Comparison of ENCODE assay signal across 18 cellular contexts in genomic region chr20:33305591-33306057, GRCh38. TPM values are rescaled to one million over a fixed set of nuclear protein-coding genes. Genes with fewer than 3 reads are reported as not detected.
DNase-seq lines count a peak whose midpoint lies in the region; ATAC-seq, FAIRE-seq and TF ChIP-seq lines count a peak whose summit lies in the region.
"Had no signal": no experiment of that assay in that cellular context is flagged by ENCODE, and none has a peak within 500 bp of the region (broad histone marks: within the 10 kb centered on the region; RNA-seq: fewer than 3 reads in every experiment).

No MANE protein-coding gene starts in this region.

- peak overlapping the region; percentile 37; the same call in 1 of the 3 replicates for H3K4me2 ChIP-seq in A549
- no peak overlapping the region for H3K4me2 ChIP-seq in PC-9
- no peak overlapping the region for H3K4me2 ChIP-seq in hepatocyte

- TF ChIP-seq CTCF in A549 (IDR thresholded peaks at IDR 0.05) (no peak), PC-9 (conservative IDR thresholded peaks at IDR 0.05) (no peak), fibroblast of pulmonary artery (IDR thresholded peaks at IDR 0.05; ENCODE audit: low read length, missing control alignments) (no peak), hepatocyte (IDR thresholded peaks at IDR 0.05; ENCODE audit: poor library complexity) (no peak)

- no peak for FAIRE-seq in A549 (lab: Jason Lieb, UNC)

- H3K79me2 ChIP-seq in PC-9 (ENCODE audit: low read depth): no peaks in the 10 kb centered on the region
- no peaks in the 10 kb centered on the region for H3K79me2 ChIP-seq in hepatocyte

- H3K27ac ChIP-seq in A549 (0 out of 6 replicates have a peak overlapping the region, but pooled peaks of 1 of the 2 experiments have one; percentile 35), PC-9 (no peak overlapping the region), hepatocyte (no peak overlapping the region)
- H3K27ac ChIP-seq: coronary artery, heart right ventricle, psoas muscle had no signal

- no TSS peak for BruUV-seq in PC-9 (replicated peaks; lab: Mats Ljungman, UMichigan)

- DNase-seq in A549 (ENCODE audit: low read depth in 1 of 2, low spot score in 1 of 2): peak in 1 of 2 experiments; percentile 35
- peak; percentile 35 for DNase-seq in H4 (ENCODE audit: low spot score)
- DNase-seq in PC-9: peak; percentile 37 to 68
- peak; percentile 6 for DNase-seq in fibroblast of pulmonary artery (ENCODE audit: low read depth)
- DNase-seq in KG1 (lab: John Stamatoyannopoulos, UW): no peak
- no peak for DNase-seq in hepatocyte (ENCODE audit: low spot score)
- no peak for DNase-seq in ACHN
- DNase-seq: activated B cell treated with CpG ODN at 0.5 μM for 24 hours; amniotic stem cell; COR-L47; heart right ventricle; islet precursor cell; mesendoderm; psoas muscle; Right ventricle myocardium superior; stimulated activated naive CD4-positive, alpha-beta T cell had no signal

- H3K4me1 ChIP-seq in A549 (peaks cover 7% of the 10 kb centered on the region), PC-9 (replicated peaks; ENCODE audit: insufficient read depth) (peaks cover 5% of the 10 kb centered on the region), hepatocyte (ENCODE audit: insufficient read depth) (no peaks in the 10 kb centered on the region)
- H3K4me1 ChIP-seq: heart right ventricle, psoas muscle had no signal

- POLR2A ChIA-PET in A549 (lab: Yijun Ruan, JAX) (no interaction called here), PC-9 (lab: Charles Lee; ENCODE audit: unreplicated experiment) (no interaction called here)

- H3F3A ChIP-seq in PC-9 (ENCODE audit: insufficient read depth, low read depth): peaks cover 13% of the 10 kb centered on the region; the same call in 1 of the 2 replicates

- peaks cover 4% of the 10 kb centered on the region; the same call in 1 of the 2 replicates for H3K27me3 ChIP-seq in PC-9 (ENCODE audit: insufficient read depth, low read depth)
- no peaks in the 10 kb centered on the region for H3K27me3 ChIP-seq in hepatocyte

- H3K36me3 ChIP-seq in PC-9 (ENCODE audit: low read depth): no peaks in the 10 kb centered on the region
- H3K36me3 ChIP-seq in hepatocyte (replicated peaks; ENCODE audit: insufficient read depth, low read depth): no peaks in the 10 kb centered on the region
- H3K36me3 ChIP-seq: heart right ventricle had no signal

- TF ChIP-seq POLR2A in A549 (IDR thresholded peaks at IDR 0.05; ENCODE audit: low read length): no peak

- H4K20me1 ChIP-seq in PC-9 (ENCODE audit: insufficient read depth) (no peaks in the 10 kb centered on the region), hepatocyte (ENCODE audit: insufficient read depth, poor library complexity, severe bottlenecking) (no peaks in the 10 kb centered on the region)

- ATAC-seq in A549 (no peak; a peak in 2 of 6 replicates), GM19035 (IDR thresholded peaks at IDR 0.05; ENCODE audit: unreplicated experiment) (no peak)
- ATAC-seq: heart right ventricle, psoas muscle had no signal

- in situ Hi-C loops in ACHN (cut with HindIII; ENCODE audit: low pct_ligation_motif_present, low pct_unique_long_range_greater_than_20kb, low sequenced_read_pairs): no loop called here

- H3K9me3 ChIP-seq in A549 (no peaks in the 10 kb centered on the region), PC-9 (ENCODE audit: insufficient read depth, low read depth) (no peaks in the 10 kb centered on the region), hepatocyte (ENCODE audit: low read depth) (no peaks in the 10 kb centered on the region)
- H3K9me3 ChIP-seq: heart right ventricle, psoas muscle had no signal

- 19% methylated on average over 3 of the region's 5 CpGs for WGBS in A549 (ENCODE audit: missing lambda C conversion rate)
- 65% methylated on average over 5 of the region's 5 CpGs for WGBS in hepatocyte (ENCODE audit: low lambda C conversion rate, missing lambda C conversion rate)

- no peak for TF ChIP-seq RAD21 in A549 (conservative IDR thresholded peaks at IDR 0.05 in 1 of 2, IDR thresholded peaks at IDR 0.05 in 1 of 2)

- H3K9me2 ChIP-seq in PC-9 (ENCODE audit: insufficient read depth) (no peaks in the 10 kb centered on the region), hepatocyte (replicated peaks; ENCODE audit: insufficient read depth) (no peaks in the 10 kb centered on the region)

- CTCF ChIA-PET in A549 (lab: Yijun Ruan, JAX): interaction anchor here (5.5 kb wide), 1 partner anchor 12 kb away, joined by 28 read pairs; no protein-coding TSS in a partner anchor
- CTCF ChIA-PET in PC-9 (lab: Charles Lee): no interaction called here

- H3K4me3 ChIP-seq in A549 (no peak overlapping the region), PC-9 (no peak overlapping the region), fibroblast of pulmonary artery (replicated peaks; ENCODE audit: low read depth, low read length) (no peak overlapping the region), hepatocyte (no peak overlapping the region)
- H3K4me3 ChIP-seq: coronary artery, heart right ventricle, psoas muscle had no signal

- intact Hi-C loops in PC-9 (cut with micrococcal nuclease; ENCODE audit: unreplicated experiment): no loop called here

- no peak overlapping the region for H2AFZ ChIP-seq in PC-9
- no peak overlapping the region for H2AFZ ChIP-seq in hepatocyte

- TF ChIP-seq EP300 in A549 (IDR thresholded peaks at IDR 0.05): no peak

TF ChIP-seq in A549, 52 proteins besides CTCF, POLR2A, EP300 and RAD21:
- no peak for TF ChIP-seq CHD2 (IDR thresholded peaks at IDR 0.05; ENCODE audit: low read length, partially characterized antibody)
- TF ChIP-seq GATA3 (IDR thresholded peaks at IDR 0.05; ENCODE audit: borderline replicate concordance): no peak
- TF ChIP-seq ATOH8 (CRISPR knock-in tag; IDR thresholded peaks at IDR 0.05; ENCODE audit: low read depth): no peak
- no peak for TF ChIP-seq FOSL2 (IDR thresholded peaks at IDR 0.05)
- TF ChIP-seq FOSL2 (CRISPR knock-in tag; IDR thresholded peaks at IDR 0.05): no peak

RNA-seq across cellular contexts. Expression of gene BPIFB1, which starts 22.6 kb away (rescaled TPM):
- 0.18 and 0.67 TPM in 2 replicates for polyA plus RNA-seq in A549 (2011; rRNA removed)
- 0.04 and 0.05 TPM in 2 replicates for polyA plus RNA-seq in A549 (2012; cell fraction: cytosol; rRNA removed)
- polyA plus RNA-seq in A549 (2012; cell fraction: nucleus; rRNA removed): not detected in 2 replicates
- polyA plus RNA-seq in A549 (2017; fragmentation: RNase III; extraction: RNeasy Plus Mini Kit Qiagen cat#74134 plus additional on column Dnase treatment): not detected in 3 replicates
- polyA minus RNA-seq in A549 (2011; rRNA and poly(A)+ RNA removed): 0.24 and 0.41 TPM in 2 replicates
- total RNA-seq in H4 (2014; rRNA removed; shearing (Covaris generic)): 0.56 and 0.76 TPM in 2 replicates
- total RNA-seq in PC-9 (2021): not detected in 2 replicates
- total RNA-seq in hepatocyte: 0.10 TPM in 1 of 2 replicates, not detected in the other
- polyA plus RNA-seq in hepatocyte: 0.32 and 0.85 TPM in 2 replicates
- total RNA-seq: activated B cell treated with CpG ODN at 0.5 μM for 24 hours, heart right ventricle, psoas muscle, Right ventricle myocardium superior had no signal

Comparison
In these comparisons a context has a peak if more than half of its experiments do, and no peak if none do; other contexts are left out.
1. DNase-seq: peak in H4 (single experiment), PC-9 (2 of 2) and fibroblast of pulmonary artery (single experiment); none in KG1 (single experiment), hepatocyte (single experiment) and ACHN (single experiment).